ENCODE assay signal across 13 cellular contexts in the genomic region with DNA sequence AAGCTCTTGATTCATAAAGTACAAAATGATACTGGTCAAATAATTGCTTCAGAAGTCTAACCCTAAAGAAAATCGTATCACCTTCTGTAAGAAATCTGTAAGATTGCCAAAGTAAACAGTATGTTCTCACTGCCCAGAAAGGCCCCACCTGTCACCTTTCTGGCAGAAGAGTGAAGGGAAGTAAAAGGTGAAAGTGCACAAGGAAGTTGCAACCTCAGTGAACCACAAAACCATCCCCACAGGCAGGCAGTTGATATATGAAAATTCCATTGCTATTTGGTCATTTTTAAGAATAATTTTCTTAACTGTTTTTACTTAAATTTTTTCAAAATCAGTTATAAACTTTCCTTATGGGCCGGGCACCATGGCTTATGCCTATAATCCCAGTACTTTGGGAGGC. TPM values are rescaled to one million over a fixed set of nuclear protein-coding genes. Genes with fewer than 3 reads are reported as not detected.
A peak's percentile ranks its signal among the peaks of the same experiment; 100 is the strongest.
DNase-seq lines count a peak whose midpoint lies in the region; ATAC-seq, FAIRE-seq and TF ChIP-seq lines count a peak whose summit lies in the region.
"Had no signal": no experiment of that assay in that cellular context is flagged by ENCODE, and none has a peak within 500 bp of the region (broad histone marks: within the 10 kb centered on the region; RNA-seq: fewer than 3 reads in every experiment).

No MANE protein-coding gene starts in this region.

- peaks cover 6 to 21% (median 19%) of the 10 kb centered on the region in 3 donors for H3K27me3 Mint-ChIP-seq in naive B cell

- H3K9me3 Mint-ChIP-seq in naive B cell = no peaks in the 10 kb centered on the region

- no peak overlapping the region for H3K4me3 Mint-ChIP-seq in naive B cell
- H3K4me3 Mint-ChIP-seq: T-helper 17 cell had no signal

- H3K4me3 ChIP-seq in bronchial epithelial cell (ENCODE audit: low read depth, low read length) (no peak overlapping the region), heart left ventricle (no peak overlapping the region)
- H3K4me3 ChIP-seq: lower lobe of right lung, upper lobe of left lung had no signal

- H3K27me3 ChIP-seq in bronchial epithelial cell (ENCODE audit: control insufficient read depth, insufficient read depth, low read length) (no peaks in the 10 kb centered on the region), heart left ventricle (peaks cover 0 to 13% (median 0%) of the 10 kb centered on the region in 9 donors)
- H3K27me3 ChIP-seq: upper lobe of left lung had no signal

- peaks cover 0 to 4% (median 0%) of the 10 kb centered on the region in 12 donors for H3K9me3 ChIP-seq in heart left ventricle
- H3K9me3 ChIP-seq: lower lobe of right lung, upper lobe of left lung had no signal

- intact Hi-C loops in heart left ventricle (cut with DNase I) = no loop called here

- ATAC-seq in naive B cell (ENCODE audit: low read depth in 2 of 2) (no peak), heart left ventricle (no peak), HG03159 (IDR thresholded peaks at IDR 0.05; ENCODE audit: unreplicated experiment) (no peak)
- ATAC-seq: T-helper 17 cell had no signal

- H3K36me3 ChIP-seq in bronchial epithelial cell (ENCODE audit: control insufficient read depth, insufficient read depth, low read length) (no peaks in the 10 kb centered on the region), heart left ventricle (no peaks in the 10 kb centered on the region)
- H3K36me3 ChIP-seq: lower lobe of right lung, upper lobe of left lung had no signal

- peaks cover 0 to 10% (median 7%) of the 10 kb centered on the region in 3 donors for H3K4me1 Mint-ChIP-seq in naive B cell

- H3K27ac ChIP-seq in heart left ventricle = no peak overlapping the region
- H3K27ac ChIP-seq: lower lobe of right lung, upper lobe of left lung had no signal

- H3K4me1 ChIP-seq in heart left ventricle = no peaks in the 10 kb centered on the region
- H3K4me1 ChIP-seq: lower lobe of right lung had no signal

- WGBS in heart left ventricle, 4 donors = 53 to 59% (median 57%) methylated on average over 2 of the region's 2 CpGs

- H3K36me3 Mint-ChIP-seq in naive B cell = no peaks in the 10 kb centered on the region

- TF ChIP-seq POLR2A in heart left ventricle (IDR thresholded peaks at IDR 0.05) = no peak

- peak overlapping the region in 5 of 6 donors; percentile 19 to 69 (median 49) for H3K27ac Mint-ChIP-seq in naive B cell

- no peak for FAIRE-seq in bronchial epithelial cell (lab: Jason Lieb, UNC)

- peak; percentile 11 for DNase-seq in DMS79 treated with DMSO at 0.1 percent for 48 hours (lab: John Stamatoyannopoulos, UW)
- DNase-seq in DMS79 (lab: John Stamatoyannopoulos, UW) = no peak
- peak; percentile 23 for DNase-seq in NCI-H2171 (lab: John Stamatoyannopoulos, UW)
- DNase-seq in bronchial epithelial cell (ENCODE audit: low read depth) = peak; percentile 78
- no peak for DNase-seq in naive B cell
- no peak for DNase-seq in NCI-H1436 treated with DMSO at 0.1 percent for 48 hours (lab: John Stamatoyannopoulos, UW)
- no peak for DNase-seq in heart left ventricle
- DNase-seq: 8988T, GDM1, lower lobe of right lung, T-helper 17 cell had no signal

- TF ChIP-seq CTCF in bronchial epithelial cell (IDR thresholded peaks at IDR 0.05; ENCODE audit: insufficient read depth, low read length, severe bottlenecking) (no peak), heart left ventricle (IDR thresholded peaks at IDR 0.05) (no peak)

RNA-seq across cellular contexts. Expression of a gene that starts 48.5 kb away (rescaled TPM):
- total RNA-seq in bronchial epithelial cell (35.8 and 42.0 TPM in 2 replicates), heart left ventricle (10 to 100 TPM; 17.0 to 24.5 (median 19.3) TPM)
- polyA plus RNA-seq in naive B cell (ENCODE audit: low read depth in 6 of 6) (10 to 100 TPM; 22.7 to 37.2 (median 25.8) TPM), heart left ventricle (10 to 100 TPM in 1 of 2 donors, 1 to 10 TPM in 1; 5.4 to 13.1 TPM)

Comparison
In these comparisons a context has a peak if more than half of its experiments do, and no peak if none do; other contexts are left out.
1. DNase-seq: peak in DMS79 treated with DMSO at 0.1 percent for 48 hours (single experiment), NCI-H2171 (single experiment) and bronchial epithelial cell (single experiment); none in DMS79 (single experiment), naive B cell (single experiment), NCI-H1436 treated with DMSO at 0.1 percent for 48 hours (single experiment) and heart left ventricle (0 of 5).